23 cellular contexts compared by ENCODE assay signal in genomic region chr7:103048833-103049232, GRCh38. TPM values are rescaled to one million over a fixed set of nuclear protein-coding genes. Genes with fewer than 3 reads are reported as not detected.
DNase-seq lines count a peak whose midpoint lies in the region; ATAC-seq, FAIRE-seq and TF ChIP-seq lines count a peak whose summit lies in the region.
"Had no signal": no experiment of that assay in that cellular context is flagged by ENCODE, and none has a peak within 500 bp of the region (broad histone marks: within the 10 kb centered on the region; RNA-seq: fewer than 3 reads in every experiment).

No MANE protein-coding gene starts in this region.

- H3K27me3 ChIP-seq in astrocyte (ENCODE audit: insufficient read depth, low read length), result no peaks in the 10 kb centered on the region
- H3K27me3 ChIP-seq in Caco-2 (replicated peaks; ENCODE audit: control insufficient read depth, insufficient read depth, low read length), result no peaks in the 10 kb centered on the region
- H3K27me3 ChIP-seq: adrenal gland, cardiac muscle cell, heart right ventricle, tibial artery had no signal

- no TSS peak for BruUV-seq in Caco-2 (replicated peaks; lab: Mats Ljungman, UMichigan)

- peak overlapping the region; percentile 38 for H3K27ac Mint-ChIP-seq in activated T-cell treated with anti-CD3 and anti-CD28 coated beads, Interleukin-2, amount 50 U/mL, for 72 hours
- H3K27ac Mint-ChIP-seq in astrocyte (ENCODE audit: unreplicated experiment) (no peak overlapping the region), Caco-2 (ENCODE audit: unreplicated experiment) (no peak overlapping the region)
- H3K27ac Mint-ChIP-seq: dendritic cell treated with granulocyte-macrophage colony-stimulating factor and Interleukin-4, amounts not matched to agents 40 ng/mL and 50 ng/mL, for 4 days; stimulated activated naive CD8-positive, alpha-beta T cell treated with anti-CD3 and anti-CD28 coated beads, Interleukin-15, Interleukin-2, amounts not matched to agents 100 ng/mL and 50 ng/mL, for 24 hours had no signal

- intact Hi-C loops in Caco-2 (cut with micrococcal nuclease; ENCODE audit: unreplicated experiment), result no loop called here

- TF ChIP-seq CTCF in astrocyte (IDR thresholded peaks at IDR 0.05; ENCODE audit: insufficient read depth, low read depth, low read length) (no peak), Caco-2 (IDR thresholded peaks at IDR 0.05; ENCODE audit: insufficient read depth in 1 of 2, low read depth in 1 of 2, low read length in 1 of 2, severe bottlenecking in 1 of 2, unreplicated experiment in 1 of 2) (no peak)

- no peak overlapping the region for H3K4me3 Mint-ChIP-seq in activated T-cell treated with anti-CD3 and anti-CD28 coated beads, Interleukin-2, amount 50 U/mL, for 72 hours
- H3K4me3 Mint-ChIP-seq in astrocyte (ENCODE audit: unreplicated experiment), result no peak overlapping the region
- H3K4me3 Mint-ChIP-seq in Caco-2 (ENCODE audit: unreplicated experiment), result no peak overlapping the region
- H3K4me3 Mint-ChIP-seq: CD4-positive, CD25-positive, alpha-beta regulatory T cell; dendritic cell treated with granulocyte-macrophage colony-stimulating factor and Interleukin-4, amounts not matched to agents 40 ng/mL and 50 ng/mL, for 4 days; stimulated activated naive CD8-positive, alpha-beta T cell treated with anti-CD3 and anti-CD28 coated beads, Interleukin-15, Interleukin-2, amounts not matched to agents 100 ng/mL and 50 ng/mL, for 24 hours had no signal

- no peak for ATAC-seq in activated T-cell treated with anti-CD3 and anti-CD28 coated beads, Interleukin-2, amount 50 U/mL, for 72 hours (replicated peaks in 1 of 2)
- ATAC-seq: heart right ventricle had no signal

- no peak for FAIRE-seq in astrocyte (lab: Jason Lieb, UNC)
- FAIRE-seq: small intestine had no signal

- no peak overlapping the region for H3K9ac ChIP-seq in astrocyte (ENCODE audit: low read length)
- H3K9ac ChIP-seq: KMS-11 had no signal

- peaks cover 0 to 5% of the 10 kb centered on the region in 2 donors for H3K36me3 Mint-ChIP-seq in activated T-cell treated with anti-CD3 and anti-CD28 coated beads, Interleukin-2, amount 50 U/mL, for 72 hours (ENCODE audit: insufficient read depth in 2 of 2)
- H3K36me3 Mint-ChIP-seq in astrocyte (ENCODE audit: low read depth, unreplicated experiment) (peaks cover 24% of the 10 kb centered on the region), Caco-2 (ENCODE audit: insufficient read depth, unreplicated experiment) (no peaks in the 10 kb centered on the region)
- H3K36me3 Mint-ChIP-seq: CD4-positive, CD25-positive, alpha-beta regulatory T cell had no signal

- no peak for DNase-seq in activated T-cell treated with anti-CD3 and anti-CD28 coated beads, Interleukin-2, amount 50 U/mL, for 72 hours
- DNase-seq in activated T-cell treated with anti-CD3 and anti-CD28 coated beads for 4 hours, result no peak
- peak; percentile 69 for DNase-seq in LHCN-M2 (ENCODE audit: low read depth)
- peak; percentile 15 for DNase-seq in astrocyte (ENCODE audit: low read depth)
- DNase-seq in myocyte (ENCODE audit: low read depth), result peak; percentile 21
- DNase-seq in SIG-M5 (lab: John Stamatoyannopoulos, UW), result no peak
- no peak for DNase-seq in NCI-H187 (lab: John Stamatoyannopoulos, UW)
- no peak for DNase-seq in Caco-2
- DNase-seq: activated CD8-positive, alpha-beta memory T cell treated with anti-CD3 and anti-CD28 coated beads, Interleukin-2, amount 50 U/mL, for 48 hours; activated gamma-delta T cell; adrenal gland; CD4-positive, CD25-positive, alpha-beta regulatory T cell; heart right ventricle; NCI-H2171; small intestine; stimulated activated CD4-positive, alpha-beta T cell treated with anti-CD3 and anti-CD28 coated beads, Interleukin-4, amount 100 ng/mL, for 1 hour; tibial artery; WERI-Rb-1 had no signal

- no peaks in the 10 kb centered on the region for H3K79me2 ChIP-seq in astrocyte (ENCODE audit: insufficient read depth, low read length)

- H3K36me3 ChIP-seq in astrocyte (ENCODE audit: insufficient read depth, low read length) (no peaks in the 10 kb centered on the region), Caco-2 (ENCODE audit: control insufficient read depth, insufficient read depth, low read length) (no peaks in the 10 kb centered on the region)
- H3K36me3 ChIP-seq: adrenal gland, cardiac muscle cell, heart right ventricle, tibial artery, WERI-Rb-1 had no signal

- CTCF ChIA-PET in Caco-2 (lab: Charles Lee), result no interaction called here

- no peak overlapping the region for H3K27ac ChIP-seq in astrocyte (ENCODE audit: low read depth, low read length)
- H3K27ac ChIP-seq: adrenal gland, cardiac muscle cell, heart right ventricle, KMS-11, tibial artery, WERI-Rb-1 had no signal

- H3K4me3 ChIP-seq in astrocyte (ENCODE audit: insufficient read depth, low read depth, low read length), result no peak overlapping the region
- no peak overlapping the region for H3K4me3 ChIP-seq in Caco-2 (ENCODE audit: low read depth, low read length)
- H3K4me3 ChIP-seq: adrenal gland, cardiac muscle cell, heart right ventricle, tibial artery had no signal

- H2AFZ ChIP-seq in astrocyte (ENCODE audit: low read depth, low read length), result no peak overlapping the region

- H3K9me3 ChIP-seq in astrocyte (ENCODE audit: insufficient read depth, low read depth, low read length) (peaks cover 4% of the 10 kb centered on the region), Caco-2 (peaks cover 18% of the 10 kb centered on the region)
- H3K9me3 ChIP-seq: adrenal gland had no signal

- peaks cover 3 to 5% of the 10 kb centered on the region in 2 donors for H3K9me3 Mint-ChIP-seq in activated T-cell treated with anti-CD3 and anti-CD28 coated beads, Interleukin-2, amount 50 U/mL, for 72 hours
- H3K9me3 Mint-ChIP-seq in astrocyte (ENCODE audit: unreplicated experiment) (peaks cover 15% of the 10 kb centered on the region), Caco-2 (ENCODE audit: unreplicated experiment) (peaks cover 23% of the 10 kb centered on the region)
- H3K9me3 Mint-ChIP-seq: stimulated activated naive CD8-positive, alpha-beta T cell treated with anti-CD3 and anti-CD28 coated beads, Interleukin-15, Interleukin-2, amounts not matched to agents 100 ng/mL and 50 ng/mL, for 24 hours had no signal

- H4K20me1 ChIP-seq in astrocyte (ENCODE audit: insufficient read depth, low read length), result no peaks in the 10 kb centered on the region

- H3K4me1 Mint-ChIP-seq in activated T-cell treated with anti-CD3 and anti-CD28 coated beads, Interleukin-2, amount 50 U/mL, for 72 hours (ENCODE audit: low read depth), result no peaks in the 10 kb centered on the region
- H3K4me1 Mint-ChIP-seq in astrocyte (ENCODE audit: low read depth, unreplicated experiment) (no peaks in the 10 kb centered on the region), Caco-2 (ENCODE audit: low read depth, unreplicated experiment) (no peaks in the 10 kb centered on the region)
- H3K4me1 Mint-ChIP-seq: CD4-positive, CD25-positive, alpha-beta regulatory T cell had no signal

- H3K27me3 Mint-ChIP-seq in activated T-cell treated with anti-CD3 and anti-CD28 coated beads, Interleukin-2, amount 50 U/mL, for 72 hours (ENCODE audit: low read depth), result no peaks in the 10 kb centered on the region
- H3K27me3 Mint-ChIP-seq in astrocyte (ENCODE audit: low read depth, unreplicated experiment), result no peaks in the 10 kb centered on the region
- H3K27me3 Mint-ChIP-seq in Caco-2 (ENCODE audit: insufficient read depth, unreplicated experiment), result no peaks in the 10 kb centered on the region
- H3K27me3 Mint-ChIP-seq: dendritic cell treated with granulocyte-macrophage colony-stimulating factor and Interleukin-4, amounts not matched to agents 40 ng/mL and 50 ng/mL, for 4 days; stimulated activated naive CD8-positive, alpha-beta T cell treated with anti-CD3 and anti-CD28 coated beads, Interleukin-15, Interleukin-2, amounts not matched to agents 100 ng/mL and 50 ng/mL, for 24 hours had no signal

- no peak overlapping the region for H3K4me2 ChIP-seq in astrocyte (ENCODE audit: low read length)
- H3K4me2 ChIP-seq: KMS-11 had no signal

- H3K4me1 ChIP-seq in astrocyte (ENCODE audit: insufficient read depth, low read length) (no peaks in the 10 kb centered on the region), Caco-2 (no peaks in the 10 kb centered on the region)
- H3K4me1 ChIP-seq: adrenal gland, heart right ventricle, tibial artery had no signal

- POLR2A ChIA-PET in Caco-2 (lab: Charles Lee), result no interaction called here

RNA-seq across cellular contexts. Expression of gene FBXL13, which starts 25.8 kb away (rescaled TPM):
- 1 to 10 TPM; 1.0 to 1.1 TPM for total RNA-seq in activated T-cell treated with anti-CD3 and anti-CD28 coated beads, Interleukin-2, amount 50 U/mL, for 72 hours
- total RNA-seq in LHCN-M2 (2014; rRNA removed) (0.63 and 2.4 TPM in 2 replicates), astrocyte (1.2 and 1.6 TPM in 2 replicates), myocyte (0.42 and 0.67 TPM in 2 replicates), Caco-2 (2022) (0.37 and 0.43 TPM in 2 replicates)
- 0.68 TPM for polyA plus RNA-seq in LHCN-M2 (2012)
- 1.0 TPM for polyA plus RNA-seq in myocyte (2012)
- total RNA-seq: CD4-positive, CD25-positive, alpha-beta regulatory T cell; T-helper 2 cell treated with Interferon-gamma antibody and Interleukin-4, amounts not matched to agents 100 ng/mL and 5 ng/mL, for 36 hours had no signal

RNA-seq across cellular contexts. Expression of gene ARMC10, which starts 26.1 kb away (rescaled TPM):
- 10 to 100 TPM; 31.7 to 33.9 TPM for total RNA-seq in activated T-cell treated with anti-CD3 and anti-CD28 coated beads, Interleukin-2, amount 50 U/mL, for 72 hours
- total RNA-seq in LHCN-M2 (2014; rRNA removed) (52.6 and 52.8 TPM in 2 replicates), astrocyte (27.5 and 29.2 TPM in 2 replicates), myocyte (42.5 and 46.7 TPM in 2 replicates), Caco-2 (2022) (28.9 and 29.2 TPM in 2 replicates)
- polyA plus RNA-seq in LHCN-M2 (2012), result 26.9 TPM
- 32.9 TPM for polyA plus RNA-seq in myocyte (2012)

Comparison
In these comparisons a context has a peak if more than half of its experiments do, and no peak if none do; other contexts are left out.
1. DNase-seq: peak in LHCN-M2 (single experiment), astrocyte (single experiment) and myocyte (single experiment); none in activated T-cell treated with anti-CD3 and anti-CD28 coated beads, Interleukin-2, amount 50 U/mL, for 72 hours (0 of 2), activated T-cell treated with anti-CD3 and anti-CD28 coated beads for 4 hours (single experiment), SIG-M5 (single experiment), NCI-H187 (0 of 2) and Caco-2 (0 of 2).